In the genomic region with DNA sequence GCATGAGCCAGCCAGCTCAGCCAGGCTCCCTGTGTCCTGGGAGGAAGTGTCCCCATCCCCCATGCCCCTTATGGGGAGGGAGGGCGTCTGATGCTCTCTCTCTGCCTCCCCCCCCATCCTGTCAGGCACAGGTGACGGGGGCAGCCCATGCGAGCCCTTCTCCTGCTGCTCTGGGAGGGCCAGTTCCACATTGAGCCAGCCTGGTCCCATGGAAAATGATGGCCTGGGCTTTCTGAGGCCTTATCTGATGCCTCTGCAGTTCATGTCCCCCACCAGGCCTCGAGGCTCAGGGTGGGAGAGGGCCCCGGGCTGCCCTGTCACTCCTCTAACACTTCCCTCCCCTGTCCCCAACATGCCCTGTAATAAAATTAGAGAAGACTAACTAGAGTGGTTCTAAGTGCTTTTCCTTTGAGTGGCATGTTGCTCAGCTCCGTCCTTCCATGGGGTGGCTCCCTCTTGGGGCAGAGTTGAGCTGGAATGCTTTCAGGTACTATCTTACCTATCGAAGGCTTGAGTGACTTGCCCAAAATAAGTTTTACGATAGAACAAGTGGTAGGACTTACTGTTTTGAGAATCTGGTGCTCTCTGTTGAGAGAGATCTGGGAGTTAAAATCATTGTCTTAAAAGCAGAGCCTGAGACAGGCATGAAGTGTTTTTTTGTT, we compare ENCODE assay signal across 1 cellular context.
TF ChIP-seq lines count a peak whose summit lies in the region.

No MANE protein-coding gene starts in this region.

TF ChIP-seq in A549, 52 proteins besides CTCF, POLR2A, EP300 and RAD21:
- no peak for TF ChIP-seq ELK1 (IDR thresholded peaks at IDR 0.05; ENCODE audit: low read depth, low read length)
- TF ChIP-seq JUN (IDR thresholded peaks at IDR 0.05) = no peak
- no peak for TF ChIP-seq FOXS1 (CRISPR knock-in tag; IDR thresholded peaks at IDR 0.05)
- no peak for TF ChIP-seq EHMT2 (IDR thresholded peaks at IDR 0.05; ENCODE audit: low read depth)
- no peak for TF ChIP-seq HOXA7 (CRISPR knock-in tag; IDR thresholded peaks at IDR 0.05)
- TF ChIP-seq ATOH8 (CRISPR knock-in tag; IDR thresholded peaks at IDR 0.05; ENCODE audit: low read depth) = no peak
- no peak for TF ChIP-seq E2F6 (IDR thresholded peaks at IDR 0.05; ENCODE audit: borderline replicate concordance, low read depth)
- no peak for TF ChIP-seq SMC3 (IDR thresholded peaks at IDR 0.05)
- no peak for TF ChIP-seq HDAC2 (IDR thresholded peaks at IDR 0.05)
- TF ChIP-seq PBX3 (IDR thresholded peaks at IDR 0.05) = no peak
- no peak for TF ChIP-seq RARB (CRISPR knock-in tag; IDR thresholded peaks at IDR 0.05)
- no peak for TF ChIP-seq HOXB5 (CRISPR knock-in tag; IDR thresholded peaks at IDR 0.05)
- no peak for TF ChIP-seq HMGXB4 (CRISPR knock-in tag; IDR thresholded peaks at IDR 0.05; ENCODE audit: borderline replicate concordance)
- TF ChIP-seq HEYL (CRISPR knock-in tag; IDR thresholded peaks at IDR 0.05) = no peak
- TF ChIP-seq RCOR1 (IDR thresholded peaks at IDR 0.05; ENCODE audit: low read depth, low read length) = no peak
- TF ChIP-seq MYC (IDR thresholded peaks at IDR 0.05; ENCODE audit: borderline replicate concordance, low read length) = no peak
- TF ChIP-seq CBX2 (IDR thresholded peaks at IDR 0.05; ENCODE audit: borderline replicate concordance, low read depth) = no peak
- TF ChIP-seq KDM1A (IDR thresholded peaks at IDR 0.05; ENCODE audit: low read depth) = no peak
- TF ChIP-seq, protein P1, sequence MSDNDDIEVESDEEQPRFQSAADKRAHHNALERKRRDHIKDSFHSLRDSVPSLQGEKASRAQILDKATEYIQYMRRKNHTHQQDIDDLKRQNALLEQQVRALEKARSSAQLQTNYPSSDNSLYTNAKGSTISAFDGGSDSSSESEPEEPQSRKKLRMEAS (IDR thresholded peaks at IDR 0.05) = no peak
- TF ChIP-seq, protein P2, sequence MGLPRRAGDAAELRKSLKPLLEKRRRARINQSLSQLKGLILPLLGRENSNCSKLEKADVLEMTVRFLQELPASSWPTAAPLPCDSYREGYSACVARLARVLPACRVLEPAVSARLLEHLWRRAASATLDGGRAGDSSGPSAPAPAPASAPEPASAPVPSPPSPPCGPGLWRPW (IDR thresholded peaks at IDR 0.05) = no peak
